Comparison of ENCODE assay signal across 17 cellular contexts in genomic region chr3:34569437-34569836, GRCh38.
A peak's percentile ranks its signal among the peaks of the same experiment; 100 is the strongest.
DNase-seq lines count a peak whose midpoint lies in the region; ATAC-seq and TF ChIP-seq lines count a peak whose summit lies in the region.
"Had no signal": no experiment of that assay in that cellular context is flagged by ENCODE, and none has a peak within 500 bp of the region (broad histone marks: within the 10 kb centered on the region; RNA-seq: fewer than 3 reads in every experiment).

No MANE protein-coding gene starts in this region.

- H3K4me1 ChIP-seq in left ventricle myocardium inferior (peaks cover 29% of the 10 kb centered on the region), Loucy (ENCODE audit: insufficient read depth, low read length, poor library complexity, severe bottlenecking) (no peaks in the 10 kb centered on the region)
- H3K4me1 ChIP-seq: A549 had no signal

- H3K9me2 ChIP-seq in Loucy (replicated peaks; ENCODE audit: low read depth, low read length), result no peaks in the 10 kb centered on the region

- no peaks in the 10 kb centered on the region for H4K20me1 ChIP-seq in Loucy (ENCODE audit: insufficient read depth, low read length, poor library complexity, severe bottlenecking)

- 0 out of 2 replicates have a peak overlapping the region, but pooled peaks have one; percentile 3 for H2AFZ ChIP-seq in Loucy (ENCODE audit: low read length)

- no peaks in the 10 kb centered on the region for H3F3A ChIP-seq in Loucy (ENCODE audit: low read depth)

- TF ChIP-seq CTCF in left ventricle myocardium inferior (IDR thresholded peaks at IDR 0.05; ENCODE audit: borderline replicate concordance) (no peak), Loucy (conservative IDR thresholded peaks at IDR 0.05; ENCODE audit: low read length) (no peak)

- ATAC-seq in Right ventricle myocardium superior (ENCODE audit: poor library complexity), result no peak
- ATAC-seq in GM19463 (IDR thresholded peaks at IDR 0.05; ENCODE audit: unreplicated experiment), result no peak
- ATAC-seq: A549, HepG2 had no signal

- no peaks in the 10 kb centered on the region for H3K27me3 ChIP-seq in left ventricle myocardium inferior (ENCODE audit: low read depth)
- no peaks in the 10 kb centered on the region for H3K27me3 ChIP-seq in Loucy (ENCODE audit: insufficient read depth, low read length, poor library complexity, severe bottlenecking)

- H3K36me3 ChIP-seq in left ventricle myocardium inferior, result no peaks in the 10 kb centered on the region
- H3K36me3 ChIP-seq in Loucy (ENCODE audit: insufficient read depth, low read length), result no peaks in the 10 kb centered on the region

- no peak overlapping the region for H3K4me2 ChIP-seq in Loucy (ENCODE audit: low read depth, low read length, poor library complexity, severe bottlenecking)
- H3K4me2 ChIP-seq: A549 had no signal

- H3K9ac ChIP-seq in Loucy (ENCODE audit: low read depth, low read length, poor library complexity, severe bottlenecking), result no peak overlapping the region

- H3K9me3 ChIP-seq in left ventricle myocardium inferior (replicated peaks) (peaks cover 22% of the 10 kb centered on the region), Loucy (ENCODE audit: insufficient read depth, low read depth, low read length) (no peaks in the 10 kb centered on the region)
- H3K9me3 ChIP-seq: A549, Caco-2 had no signal

- H3K79me2 ChIP-seq in Loucy (ENCODE audit: insufficient read depth, low read length), result no peaks in the 10 kb centered on the region

- peak overlapping the region; percentile 62 for H3K27ac ChIP-seq in left ventricle myocardium inferior (replicated peaks)
- H3K27ac ChIP-seq: 22Rv1, A549, C4-2B had no signal

- H3K4me3 ChIP-seq in left ventricle myocardium inferior, result no peak overlapping the region
- no peak overlapping the region for H3K4me3 ChIP-seq in Loucy (ENCODE audit: low read length, poor library complexity, severe bottlenecking)
- H3K4me3 ChIP-seq: A549 had no signal

- intact Hi-C loops in left ventricle myocardium inferior (cut with micrococcal nuclease), result no loop called here
- intact Hi-C loops in Right ventricle myocardium superior (cut with DNase I), result no loop called here

- no peak for DNase-seq in left ventricle myocardium inferior
- DNase-seq in Right ventricle myocardium superior, result no peak
- peak; percentile 65 for DNase-seq in islet precursor cell
- DNase-seq in NCI-H446 treated with DMSO at 0.1 percent for 48 hours (lab: John Stamatoyannopoulos, UW), result no peak
- DNase-seq in SHP77 treated with DMSO at 0.1 percent for 48 hours (lab: John Stamatoyannopoulos, UW), result no peak
- DNase-seq: AML-193; Caco-2; CD4-positive, alpha-beta T cell; GF-D8; GOT3; H9 had no signal
